ENCODE assay signal across 8 cellular contexts in genomic region chr16:49855822-49856740, GRCh38. TPM values are rescaled to one million over a fixed set of nuclear protein-coding genes. Genes with fewer than 3 reads are reported as not detected.
DNase-seq lines count a peak whose midpoint lies in the region; ATAC-seq, FAIRE-seq and TF ChIP-seq lines count a peak whose summit lies in the region.

ZNF423 (minus strand) TSS chr16:49856112; CDS start chr16:49855774, 338 bp downstream.

- TF ChIP-seq CTCF in GM12865 (IDR thresholded peaks at IDR 0.05; ENCODE audit: insufficient read depth, low read depth, low read length, missing control alignments) (no peak), OCI-LY3 (IDR thresholded peaks at IDR 0.05; ENCODE audit: low read depth, low read length) (no peak), epithelial cell of esophagus (IDR thresholded peaks at IDR 0.05; ENCODE audit: insufficient read depth, low read depth, low read length, missing control alignments) (no peak), nephron progenitor cell (IDR thresholded peaks at IDR 0.05) (no peak)

- no peaks in the 10 kb centered on the region for H3K79me2 ChIP-seq in OCI-LY3 (ENCODE audit: low read length)

- H3K27me3 Mint-ChIP-seq in nephron progenitor cell (ENCODE audit: low read depth, poor library complexity): no peaks in the 10 kb centered on the region

- peak within 1 kb of the TSS; percentile 91 for H3K4me3 Mint-ChIP-seq in nephron progenitor cell

- no peaks in the 10 kb centered on the region for H3K36me3 Mint-ChIP-seq in nephron progenitor cell (ENCODE audit: low read depth)

- no peak for TF ChIP-seq POLR2A in GM12892 (IDR thresholded peaks at IDR 0.05; ENCODE audit: low read depth, low read length)

- no peak for FAIRE-seq in GM12892 (lab: Jason Lieb, UNC)

- peaks cover 46% of the 10 kb centered on the region for H3K4me1 Mint-ChIP-seq in nephron progenitor cell

- peak within 1 kb of the TSS; percentile 59 for H3K27ac Mint-ChIP-seq in nephron progenitor cell

- H2AFZ ChIP-seq in OCI-LY3 (ENCODE audit: low read depth, low read length): peak within 1 kb of the TSS; percentile 77; the same call in 1 of the 2 replicates

- no peaks in the 10 kb centered on the region for H3K9me3 ChIP-seq in OCI-LY3 (ENCODE audit: insufficient read depth, low read length)

- peaks cover 38% of the 10 kb centered on the region for H3K27me3 ChIP-seq in OCI-LY3 (ENCODE audit: low read depth, low read length)

- no peaks in the 10 kb centered on the region for H3K36me3 ChIP-seq in OCI-LY3 (replicated peaks; ENCODE audit: low read depth, low read length)

- 0 out of 2 replicates have a peak, but pooled peaks cover 5% of the 10 kb centered on the region for H4K20me1 ChIP-seq in OCI-LY3 (ENCODE audit: insufficient read depth, low read length)

- no peaks in the 10 kb centered on the region for H3K4me1 ChIP-seq in OCI-LY3 (ENCODE audit: low read length)

- H3K9ac ChIP-seq in OCI-LY3 (ENCODE audit: low read length): peak within 1 kb of the TSS; percentile 64

- H3K9me3 Mint-ChIP-seq in nephron progenitor cell: no peaks in the 10 kb centered on the region

- H3K4me3 ChIP-seq in GM12865 (ENCODE audit: low read depth, low read length) (peak within 1 kb of the TSS; percentile 60), OCI-LY3 (ENCODE audit: low read length) (peak within 1 kb of the TSS; percentile 86), epithelial cell of esophagus (ENCODE audit: low read length) (peak within 1 kb of the TSS; percentile 46)

- peak within 1 kb of the TSS; percentile 75 for H3K4me2 ChIP-seq in OCI-LY3 (ENCODE audit: low read length)

- H3K27ac ChIP-seq in OCI-LY3 (ENCODE audit: low read length): no peak within 1 kb of the TSS

- DNase-seq in GM12865 (ENCODE audit: low read depth): peak; percentile 20
- no peak for DNase-seq in epithelial cell of esophagus (ENCODE audit: low read depth)
- peak; percentile 59 for DNase-seq in nephron progenitor cell
- DNase-seq in GM12892 (ENCODE audit: insufficient read length): no peak
- no peak for DNase-seq in effector CD4-positive, alpha-beta T cell

- ATAC-seq in GM18907 (IDR thresholded peaks at IDR 0.05; ENCODE audit: unreplicated experiment) (no peak), HG02981 (IDR thresholded peaks at IDR 0.05; ENCODE audit: unreplicated experiment) (no peak)

RNA-seq across cellular contexts. Expression of gene ZNF423, which starts in this region (rescaled TPM):
- polyA plus RNA-seq in GM12892 (2012; ENCODE audit: missing spikeins): not detected

Comparison
In these comparisons a context has a peak if more than half of its experiments do, and no peak if none do; other contexts are left out.
1. DNase-seq: peak in GM12865 (single experiment) and nephron progenitor cell (single experiment); none in epithelial cell of esophagus (single experiment), GM12892 (single experiment) and effector CD4-positive, alpha-beta T cell (single experiment).
2. Peak in every context shown above with its lines, with median percentiles within 50 percentile points of each other: H3K4me3 ChIP-seq.